In genomic region chr22:40714514-40714966, GRCh38 we compare ENCODE assay signal across 12 cellular contexts. TPM values are rescaled to one million over a fixed set of nuclear protein-coding genes. Genes with fewer than 3 reads are reported as not detected.
DNase-seq lines count a peak whose midpoint lies in the region; ATAC-seq and TF ChIP-seq lines count a peak whose summit lies in the region.
"Had no signal": no experiment of that assay in that cellular context is flagged by ENCODE, and none has a peak within 500 bp of the region (broad histone marks: within the 10 kb centered on the region; RNA-seq: fewer than 3 reads in every experiment).

No MANE protein-coding gene starts in this region.

- no peaks in the 10 kb centered on the region for H3K9me3 Mint-ChIP-seq in stimulated activated naive CD8-positive, alpha-beta T cell treated with anti-CD3 and anti-CD28 coated beads, Interleukin-15, Interleukin-2, amounts not matched to agents 100 ng/mL and 50 ng/mL, for 24 hours
- H3K9me3 Mint-ChIP-seq in natural killer cell treated with Interleukin-12 subunit alpha and Interleukin-12 subunit beta and Interleukin-15 and Interleukin-18, amount 100 ng/mL, for 72 hours: no peaks in the 10 kb centered on the region
- H3K9me3 Mint-ChIP-seq: CD4-positive, CD25-positive, alpha-beta regulatory T cell had no signal

- no peaks in the 10 kb centered on the region for H3K36me3 ChIP-seq in ascending aorta
- H3K36me3 ChIP-seq: cardiac muscle cell had no signal

- peaks cover 14% of the 10 kb centered on the region in 2 donors for H3K4me1 ChIP-seq in ascending aorta

- TF ChIP-seq CTCF in ascending aorta (IDR thresholded peaks at IDR 0.05): no peak

- intact Hi-C loops in ascending aorta (cut with DNase I): loop anchor here (5.0 kb wide), 2 partner anchors 47 to 62 kb away; no protein-coding TSS in a partner anchor

- H3K27ac Mint-ChIP-seq in stimulated activated naive CD8-positive, alpha-beta T cell treated with anti-CD3 and anti-CD28 coated beads, Interleukin-15, Interleukin-2, amounts not matched to agents 100 ng/mL and 50 ng/mL, for 24 hours: no peak overlapping the region
- H3K27ac Mint-ChIP-seq in natural killer cell treated with Interleukin-12 subunit alpha and Interleukin-12 subunit beta and Interleukin-15 and Interleukin-18, amount 100 ng/mL, for 72 hours: no peak overlapping the region

- H3K27me3 ChIP-seq in ascending aorta: no peaks in the 10 kb centered on the region
- H3K27me3 ChIP-seq: cardiac muscle cell had no signal

- no peak overlapping the region for H3K4me3 ChIP-seq in ascending aorta
- H3K4me3 ChIP-seq: cardiac muscle cell had no signal

- H3K4me1 Mint-ChIP-seq in stimulated activated naive CD8-positive, alpha-beta T cell treated with anti-CD3 and anti-CD28 coated beads, Interleukin-15, Interleukin-2, amounts not matched to agents 100 ng/mL and 50 ng/mL, for 24 hours (ENCODE audit: low read depth): peaks cover 21% of the 10 kb centered on the region
- no peaks in the 10 kb centered on the region for H3K4me1 Mint-ChIP-seq in natural killer cell treated with Interleukin-12 subunit alpha and Interleukin-12 subunit beta and Interleukin-15 and Interleukin-18, amount 100 ng/mL, for 72 hours (ENCODE audit: low read depth in 2 of 2)

- peak overlapping the region; percentile 16 to 32 for H3K27ac ChIP-seq in ascending aorta
- H3K27ac ChIP-seq: cardiac muscle cell had no signal

- no peaks in the 10 kb centered on the region for H3K36me3 Mint-ChIP-seq in stimulated activated naive CD8-positive, alpha-beta T cell treated with anti-CD3 and anti-CD28 coated beads, Interleukin-15, Interleukin-2, amounts not matched to agents 100 ng/mL and 50 ng/mL, for 24 hours (ENCODE audit: low read depth)
- H3K36me3 Mint-ChIP-seq in natural killer cell treated with Interleukin-12 subunit alpha and Interleukin-12 subunit beta and Interleukin-15 and Interleukin-18, amount 100 ng/mL, for 72 hours: no peaks in the 10 kb centered on the region
- H3K36me3 Mint-ChIP-seq: CD4-positive, CD25-positive, alpha-beta regulatory T cell had no signal

- ATAC-seq in stimulated activated naive CD8-positive, alpha-beta T cell treated with anti-CD3 and anti-CD28 coated beads, Interleukin-15, Interleukin-2, amounts not matched to agents 100 U/mL and 50 U/mL, for 24 hours: no peak
- ATAC-seq in left lobe of liver (peak; percentile 61), HG03039 (IDR thresholded peaks at IDR 0.05; ENCODE audit: unreplicated experiment) (no peak)
- no peak for ATAC-seq in natural killer cell treated with Interleukin-12 subunit alpha and Interleukin-12 subunit beta and Interleukin-15 and Interleukin-18, amount 100 ng/mL, for 72 hours

- no peaks in the 10 kb centered on the region for H3K9me3 ChIP-seq in ascending aorta

- H3K4me3 Mint-ChIP-seq in stimulated activated naive CD8-positive, alpha-beta T cell treated with anti-CD3 and anti-CD28 coated beads, Interleukin-15, Interleukin-2, amounts not matched to agents 100 ng/mL and 50 ng/mL, for 24 hours: peak overlapping the region; percentile 41
- no peak overlapping the region for H3K4me3 Mint-ChIP-seq in natural killer cell treated with Interleukin-12 subunit alpha and Interleukin-12 subunit beta and Interleukin-15 and Interleukin-18, amount 100 ng/mL, for 72 hours
- H3K4me3 Mint-ChIP-seq: CD4-positive, CD25-positive, alpha-beta regulatory T cell had no signal

- H3K27me3 Mint-ChIP-seq in stimulated activated naive CD8-positive, alpha-beta T cell treated with anti-CD3 and anti-CD28 coated beads, Interleukin-15, Interleukin-2, amounts not matched to agents 100 ng/mL and 50 ng/mL, for 24 hours: peaks cover 7% of the 10 kb centered on the region
- peaks cover 9 to 19% of the 10 kb centered on the region in 2 donors for H3K27me3 Mint-ChIP-seq in natural killer cell treated with Interleukin-12 subunit alpha and Interleukin-12 subunit beta and Interleukin-15 and Interleukin-18, amount 100 ng/mL, for 72 hours

- no peak for DNase-seq in stimulated activated naive CD8-positive, alpha-beta T cell treated with anti-CD3 and anti-CD28 coated beads, Interleukin-15, Interleukin-2, amounts not matched to agents 100 U/mL and 50 U/mL, for 24 hours
- DNase-seq in ascending aorta (ENCODE audit: low spot score in 2 of 2) (no peak), left lobe of liver (ENCODE audit: low spot score) (no peak), ureter (ENCODE audit: low spot score) (no peak), SW480 (ENCODE audit: low spot score) (no peak)
- DNase-seq in natural killer cell treated with Interleukin-12 subunit alpha and Interleukin-12 subunit beta and Interleukin-15 and Interleukin-18, amount 100 ng/mL, for 72 hours (ENCODE audit: low spot score): no peak
- DNase-seq: CD4-positive, CD25-positive, alpha-beta regulatory T cell; KG1 had no signal

RNA-seq across cellular contexts. Expression of gene MCHR1, which starts 35.3 kb away (rescaled TPM):
- total RNA-seq in ascending aorta (not detected), left lobe of liver (2.3 TPM), ureter (not detected)
- not detected for total RNA-seq in natural killer cell treated with Interleukin-12 subunit alpha and Interleukin-12 subunit beta and Interleukin-15 and Interleukin-18, amount 100 ng/mL, for 72 hours
- total RNA-seq: CD4-positive, CD25-positive, alpha-beta regulatory T cell; T-helper 1 cell treated with Interleukin-12 subunit alpha and Interleukin-12 subunit beta and Interleukin-4 antibody, amounts not matched to agents 30 ng/mL and 1 ng/mL, for 36 hours had no signal
